Comparison of ENCODE assay signal across 17 cellular contexts in genomic region chr22:31492151-31492550, GRCh38. TPM values are rescaled to one million over a fixed set of nuclear protein-coding genes. Genes with fewer than 3 reads are reported as not detected.
DNase-seq lines count a peak whose midpoint lies in the region; ATAC-seq and TF ChIP-seq lines count a peak whose summit lies in the region.
"Had no signal": no experiment of that assay in that cellular context is flagged by ENCODE, and none has a peak within 500 bp of the region (broad histone marks: within the 10 kb centered on the region; RNA-seq: fewer than 3 reads in every experiment).

No MANE protein-coding gene starts in this region.

- H3K27ac ChIP-seq in sigmoid colon = no peak overlapping the region
- H3K27ac ChIP-seq in effector memory CD4-positive, alpha-beta T cell (ENCODE audit: insufficient read depth, low read length, poor library complexity, severe bottlenecking) = no peak overlapping the region

- H3K27me3 Mint-ChIP-seq in activated naive CD4-positive, alpha-beta T cell treated with anti-CD3 and anti-CD28 coated beads, Interleukin-2, amount 10 ng/mL, durations not matched to agents 7 days and 5 days = no peaks in the 10 kb centered on the region
- H3K27me3 Mint-ChIP-seq in T-cell = no peaks in the 10 kb centered on the region
- H3K27me3 Mint-ChIP-seq in glutamatergic neuron (ENCODE audit: unreplicated experiment) = no peaks in the 10 kb centered on the region
- no peaks in the 10 kb centered on the region for H3K27me3 Mint-ChIP-seq in stimulated activated naive CD8-positive, alpha-beta T cell treated with anti-CD3 and anti-CD28 coated beads, Interleukin-15, amount 100 ng/mL, for 72 hours
- H3K27me3 Mint-ChIP-seq: effector memory CD8-positive, alpha-beta T cell had no signal

- peaks cover 0 to 7% (median 2%) of the 10 kb centered on the region in 4 donors for H3K36me3 ChIP-seq in sigmoid colon
- no peaks in the 10 kb centered on the region for H3K36me3 ChIP-seq in effector memory CD4-positive, alpha-beta T cell (ENCODE audit: control insufficient read depth, insufficient read depth, low read length)
- H3K36me3 ChIP-seq: breast epithelium had no signal

- H3K9me3 ChIP-seq in sigmoid colon = no peaks in the 10 kb centered on the region
- H3K9me3 ChIP-seq in effector memory CD4-positive, alpha-beta T cell (ENCODE audit: control insufficient read depth, low read length) = no peaks in the 10 kb centered on the region
- H3K9me3 ChIP-seq: breast epithelium, left ventricle myocardium inferior had no signal

- TF ChIP-seq EP300 in sigmoid colon (IDR thresholded peaks at IDR 0.05) = no peak

- no peaks in the 10 kb centered on the region for H3K27me3 ChIP-seq in sigmoid colon
- H3K27me3 ChIP-seq in effector memory CD4-positive, alpha-beta T cell (replicated peaks; ENCODE audit: control insufficient read depth, insufficient read depth, low read length, poor library complexity, severe bottlenecking) = no peaks in the 10 kb centered on the region
- H3K27me3 ChIP-seq: breast epithelium, MG63 had no signal

- H3K4me3 Mint-ChIP-seq in activated naive CD4-positive, alpha-beta T cell treated with anti-CD3 and anti-CD28 coated beads, Interleukin-2, amount 10 ng/mL, durations not matched to agents 7 days and 5 days = no peak overlapping the region
- H3K4me3 Mint-ChIP-seq in T-cell = peak overlapping the region in 2 of 3 donors; percentile 28 to 89
- H3K4me3 Mint-ChIP-seq in glutamatergic neuron (ENCODE audit: unreplicated experiment) = peak overlapping the region; percentile 49
- peak overlapping the region; percentile 39 to 93 for H3K4me3 Mint-ChIP-seq in stimulated activated naive CD8-positive, alpha-beta T cell treated with anti-CD3 and anti-CD28 coated beads, Interleukin-15, amount 100 ng/mL, for 72 hours

- POLR2A ChIA-PET in T-cell (lab: Charles Lee) = interaction anchor here (0.5 to 0.6 kb wide), 2 partner anchors 10 to 302 kb away, joined by 3 to 6 read pairs; no protein-coding TSS in a partner anchor

- WGBS in sigmoid colon, 2 donors = 93 to 95% methylated on average over 3 of the region's 3 CpGs

- H3K4me3 ChIP-seq in sigmoid colon = no peak overlapping the region
- no peak overlapping the region for H3K4me3 ChIP-seq in effector memory CD4-positive, alpha-beta T cell (ENCODE audit: insufficient read depth, low read depth, low read length, poor library complexity, severe bottlenecking)
- H3K4me3 ChIP-seq: breast epithelium, left ventricle myocardium inferior, MG63 had no signal

- no peak for ATAC-seq in T-cell (replicated peaks in 1 of 4)
- ATAC-seq in stimulated activated naive CD8-positive, alpha-beta T cell treated with anti-CD3 and anti-CD28 coated beads, Interleukin-15, amount 100 ng/mL, for 72 hours = no peak
- ATAC-seq: effector memory CD8-positive, alpha-beta T cell; right cardiac atrium had no signal

- peaks cover 0 to 41% (median 28%) of the 10 kb centered on the region in 4 donors for H3K4me1 ChIP-seq in sigmoid colon
- H3K4me1 ChIP-seq in effector memory CD4-positive, alpha-beta T cell (ENCODE audit: control insufficient read depth, insufficient read depth, low read length, poor library complexity, severe bottlenecking) = peaks cover 30% of the 10 kb centered on the region

- H3K9me3 Mint-ChIP-seq in activated naive CD4-positive, alpha-beta T cell treated with anti-CD3 and anti-CD28 coated beads, Interleukin-2, amount 10 ng/mL, durations not matched to agents 7 days and 5 days = no peaks in the 10 kb centered on the region
- H3K9me3 Mint-ChIP-seq in T-cell (no peaks in the 10 kb centered on the region), glutamatergic neuron (ENCODE audit: unreplicated experiment) (peaks cover 2% of the 10 kb centered on the region)
- no peaks in the 10 kb centered on the region for H3K9me3 Mint-ChIP-seq in stimulated activated naive CD8-positive, alpha-beta T cell treated with anti-CD3 and anti-CD28 coated beads, Interleukin-15, amount 100 ng/mL, for 72 hours
- H3K9me3 Mint-ChIP-seq: effector memory CD8-positive, alpha-beta T cell had no signal

- peaks cover 11% of the 10 kb centered on the region for H3K36me3 Mint-ChIP-seq in activated naive CD4-positive, alpha-beta T cell treated with anti-CD3 and anti-CD28 coated beads, Interleukin-2, amount 10 ng/mL, durations not matched to agents 7 days and 5 days
- H3K36me3 Mint-ChIP-seq in T-cell = no peaks in the 10 kb centered on the region
- no peaks in the 10 kb centered on the region for H3K36me3 Mint-ChIP-seq in glutamatergic neuron (ENCODE audit: unreplicated experiment)

- H3K4me1 Mint-ChIP-seq in activated naive CD4-positive, alpha-beta T cell treated with anti-CD3 and anti-CD28 coated beads, Interleukin-2, amount 10 ng/mL, durations not matched to agents 7 days and 5 days = peaks cover 54% of the 10 kb centered on the region
- H3K4me1 Mint-ChIP-seq in T-cell (peaks cover 29 to 46% (median 46%) of the 10 kb centered on the region in 3 donors), glutamatergic neuron (ENCODE audit: low read depth, unreplicated experiment) (peaks cover 13% of the 10 kb centered on the region)
- peaks cover 40% of the 10 kb centered on the region for H3K4me1 Mint-ChIP-seq in stimulated activated naive CD8-positive, alpha-beta T cell treated with anti-CD3 and anti-CD28 coated beads, Interleukin-15, amount 100 ng/mL, for 72 hours

- H3K27ac Mint-ChIP-seq in activated naive CD4-positive, alpha-beta T cell treated with anti-CD3 and anti-CD28 coated beads, Interleukin-2, amount 10 ng/mL, durations not matched to agents 7 days and 5 days = peak overlapping the region; percentile 55
- H3K27ac Mint-ChIP-seq in T-cell = peak overlapping the region; percentile 63 to 96
- H3K27ac Mint-ChIP-seq in glutamatergic neuron (ENCODE audit: unreplicated experiment) = no peak overlapping the region
- H3K27ac Mint-ChIP-seq in stimulated activated naive CD8-positive, alpha-beta T cell treated with anti-CD3 and anti-CD28 coated beads, Interleukin-15, amount 100 ng/mL, for 72 hours = no peak overlapping the region

- intact Hi-C loops in sigmoid colon (cut with DNase I) = loop anchor here (10.0 kb wide), 1 partner anchor 983 kb away; the partner anchor contains the start of gene FBXO7

- no peak for TF ChIP-seq POLR2A in sigmoid colon (IDR thresholded peaks at IDR 0.05)

- CTCF ChIA-PET in activated naive CD4-positive, alpha-beta T cell treated with anti-CD3 and anti-CD28 coated beads, Interleukin-2, amount 10 ng/mL, durations not matched to agents 7 days and 5 days (lab: Charles Lee) = interaction anchor here (1.0 kb wide), 2 partner anchors 64 to 145 kb away, joined by 3 read pairs; no protein-coding TSS in a partner anchor
- CTCF ChIA-PET in T-cell (lab: Charles Lee) = no interaction called here

- no peak for TF ChIP-seq CTCF in glutamatergic neuron (IDR thresholded peaks at IDR 0.05; ENCODE audit: partially characterized antibody, unreplicated experiment)
- TF ChIP-seq CTCF in sigmoid colon (IDR thresholded peaks at IDR 0.05) = no peak

- DNase-seq in activated naive CD4-positive, alpha-beta T cell treated with anti-CD3 and anti-CD28 coated beads, Interleukin-2, amount 10 ng/mL, durations not matched to agents 7 days and 5 days = no peak
- DNase-seq in activated naive CD4-positive, alpha-beta T cell treated with anti-CD3 and anti-CD28 coated beads, Interleukin-2, amount 50 U/mL, for 16 hours = no peak
- no peak for DNase-seq in T-cell
- no peak for DNase-seq in glutamatergic neuron
- no peak for DNase-seq in stimulated activated naive CD8-positive, alpha-beta T cell treated with anti-CD3 and anti-CD28 coated beads, Interleukin-15, amount 100 ng/mL, for 72 hours
- DNase-seq in sigmoid colon = no peak
- DNase-seq in effector memory CD4-positive, alpha-beta T cell = no peak
- DNase-seq in H4 (ENCODE audit: low spot score) = no peak
- DNase-seq: activated CD4-positive, CD25-positive, alpha-beta regulatory T cell treated with anti-CD3 and anti-CD28 coated beads, Interleukin-2, amount 50 U/mL, for 72 hours; effector memory CD8-positive, alpha-beta T cell; left ventricle myocardium inferior; MG63; NCI-H2029; NCI-H524 treated with DMSO at 0.1 percent for 48 hours; right cardiac atrium; stimulated activated CD4-positive, alpha-beta T cell treated with anti-CD3 and anti-CD28 coated beads, Interleukin-2, amount 100 ng/mL, for 48 hours had no signal

RNA-seq across cellular contexts. Expression of gene EIF4ENIF1, which starts 2.5 kb away (rescaled TPM):
- total RNA-seq in T-cell = 10 to 100 TPM; 25.4 to 39.0 (median 29.0) TPM
- total RNA-seq in glutamatergic neuron (ENCODE audit: unreplicated experiment) = 41.9 TPM
- total RNA-seq in sigmoid colon = 10 to 100 TPM; 16.6 to 23.8 (median 22.2) TPM
- 10 to 100 TPM in 2 of 3 donors, 1 to 10 TPM in 1; 5.5 to 13.5 (median 12.0) TPM for polyA plus RNA-seq in sigmoid colon
- total RNA-seq in H4 (2014; rRNA removed; shearing (Covaris generic)) = 3.4 and 6.1 TPM in 2 replicates

RNA-seq across cellular contexts. Expression of gene SFI1, which starts 4.2 kb away (rescaled TPM):
- 100 to 1,000 TPM; 284 to 383 (median 304) TPM for total RNA-seq in T-cell
- 48.7 TPM for total RNA-seq in glutamatergic neuron (ENCODE audit: unreplicated experiment)
- 10 to 100 TPM; 15.3 to 38.0 (median 27.7) TPM for total RNA-seq in sigmoid colon
- polyA plus RNA-seq in sigmoid colon = 10 to 100 TPM in 2 of 3 donors, 1 to 10 TPM in 1; 6.5 to 40.9 (median 10.2) TPM
- 2.8 and 3.3 TPM in 2 replicates for total RNA-seq in H4 (2014; rRNA removed; shearing (Covaris generic))

Comparison
In these comparisons a context has a peak if more than half of its experiments do, and no peak if none do; other contexts are left out.
1. H3K27ac Mint-ChIP-seq: peak in activated naive CD4-positive, alpha-beta T cell treated with anti-CD3 and anti-CD28 coated beads, Interleukin-2, amount 10 ng/mL, durations not matched to agents 7 days and 5 days (single experiment) and T-cell (2 of 2); none in glutamatergic neuron (single experiment) and stimulated activated naive CD8-positive, alpha-beta T cell treated with anti-CD3 and anti-CD28 coated beads, Interleukin-15, amount 100 ng/mL, for 72 hours (0 of 2).